21 cellular contexts compared by ENCODE assay signal in genomic region chr6:151881231-151881630, GRCh38.
A peak's percentile ranks its signal among the peaks of the same experiment; 100 is the strongest.
DNase-seq lines count a peak whose midpoint lies in the region; FAIRE-seq and TF ChIP-seq lines count a peak whose summit lies in the region.
"Had no signal": no experiment of that assay in that cellular context is flagged by ENCODE, and none has a peak within 500 bp of the region (broad histone marks: within the 10 kb centered on the region; RNA-seq: fewer than 3 reads in every experiment).

No MANE protein-coding gene starts in this region.

- no peak overlapping the region for H3K4me3 ChIP-seq in right atrium auricular region
- H3K4me3 ChIP-seq: BLaER1 treated with 17β-estradiol and CSF1 and Interleukin-3, amounts not matched to agents 10 nM and 100 nM had no signal

- no peak overlapping the region for H3K27ac ChIP-seq in right atrium auricular region
- H3K27ac ChIP-seq: BLaER1 treated with 17β-estradiol and CSF1 and Interleukin-3, amounts not matched to agents 10 nM and 100 nM; C4-2B had no signal

- no peak for FAIRE-seq in HTR-8/SVneo (lab: Jason Lieb, UNC)
- FAIRE-seq: A204.1, D721Med, G401.6, GM12891, GM19239 had no signal

- H3K4me1 ChIP-seq in right atrium auricular region: no peaks in the 10 kb centered on the region
- H3K4me1 ChIP-seq: Caco-2 had no signal

- TF ChIP-seq CTCF in right atrium auricular region (IDR thresholded peaks at IDR 0.05): no peak

- peak; percentile 3 for DNase-seq in H4 (ENCODE audit: low spot score)
- DNase-seq in LHCN-M2 (ENCODE audit: low read depth): peak; percentile 3
- peak; percentile 85 for DNase-seq in myocyte (ENCODE audit: low read depth)
- no peak for DNase-seq in right atrium auricular region (ENCODE audit: low spot score)
- DNase-seq in activated gamma-delta T cell treated with Interleukin-2 at 50 U/mL for 16 hours: no peak
- no peak for DNase-seq in HTR-8/SVneo (ENCODE audit: insufficient read length, low spot score)
- DNase-seq: 8988T; AML-193; Caco-2; Calu3; CD4-positive, alpha-beta T cell; CD8-positive, alpha-beta T cell; DMS79 treated with DMSO at 0.1 percent for 48 hours; GF-D8 had no signal

- no peaks in the 10 kb centered on the region for H3K27me3 ChIP-seq in right atrium auricular region
- H3K27me3 ChIP-seq: BLaER1 treated with 17β-estradiol and CSF1 and Interleukin-3, amounts not matched to agents 10 nM and 100 nM had no signal

- no peaks in the 10 kb centered on the region for H3K36me3 ChIP-seq in right atrium auricular region
- H3K36me3 ChIP-seq: BLaER1 treated with 17β-estradiol and CSF1 and Interleukin-3, amounts not matched to agents 10 nM and 100 nM had no signal

- H3K9me3 ChIP-seq in right atrium auricular region: no peaks in the 10 kb centered on the region
- H3K9me3 ChIP-seq: BLaER1 treated with 17β-estradiol and CSF1 and Interleukin-3, amounts not matched to agents 10 nM and 100 nM; Caco-2 had no signal

Comparison
In these comparisons a context has a peak if more than half of its experiments do, and no peak if none do; other contexts are left out.
1. DNase-seq: peak in H4 (single experiment), LHCN-M2 (single experiment) and myocyte (single experiment); none in right atrium auricular region (single experiment), activated gamma-delta T cell treated with Interleukin-2 at 50 U/mL for 16 hours (single experiment) and HTR-8/SVneo (single experiment).